In genomic region chr15:58748787-58749531, GRCh38 we compare ENCODE assay signal across 8 cellular contexts. TPM values are rescaled to one million over a fixed set of nuclear protein-coding genes. Genes with fewer than 3 reads are reported as not detected.
A peak's percentile ranks its signal among the peaks of the same experiment; 100 is the strongest.
DNase-seq lines count a peak whose midpoint lies in the region; ATAC-seq and TF ChIP-seq lines count a peak whose summit lies in the region.

No MANE protein-coding gene starts in this region.

- no peaks in the 10 kb centered on the region for H3K9me3 ChIP-seq in BE2C

- no peak for TF ChIP-seq CTCF in BE2C (IDR thresholded peaks at IDR 0.05; ENCODE audit: low read depth, low read length)

- ATAC-seq in GM19035 (IDR thresholded peaks at IDR 0.05; ENCODE audit: unreplicated experiment), result peak; percentile 38
- peak; percentile 41 for ATAC-seq in HG03175 (IDR thresholded peaks at IDR 0.05; ENCODE audit: unreplicated experiment)

- H3K4me3 ChIP-seq in BE2C (ENCODE audit: low read depth, low read length), result peak overlapping the region; percentile 97

- H3K4me1 ChIP-seq in BE2C, result no peaks in the 10 kb centered on the region

- DNase-seq in BE2C (peak; percentile 62), RKO (ENCODE audit: low spot score) (peak; percentile 52), activated gamma-delta T cell treated with Interleukin-2 at 50 U/mL for 16 hours (peak; percentile 38), germinal center (ENCODE audit: low spot score) (peak; percentile 59), nucleus accumbens (lab: John Stamatoyannopoulos, UW) (peak in 44 of 56 donors; percentile 12 to 71 (median 51))
- DNase-seq in effector CD8-positive, alpha-beta T cell (lab: John Stamatoyannopoulos, UW), result no peak

- H3K36me3 ChIP-seq in BE2C, result peaks cover 5% of the 10 kb centered on the region

- H3K27me3 ChIP-seq in BE2C, result no peaks in the 10 kb centered on the region

RNA-seq across cellular contexts. Expression of gene ADAM10, which starts 0.5 kb away (rescaled TPM):
- 75.1 TPM for polyA plus RNA-seq in BE2C (2012; ENCODE audit: insufficient read depth, insufficient read length, low read depth)

RNA-seq across cellular contexts. Expression of gene MINDY2, which starts 22.1 kb away (rescaled TPM):
- 2.9 TPM for polyA plus RNA-seq in BE2C (2012; ENCODE audit: insufficient read depth, insufficient read length, low read depth)
